In the genomic region with DNA sequence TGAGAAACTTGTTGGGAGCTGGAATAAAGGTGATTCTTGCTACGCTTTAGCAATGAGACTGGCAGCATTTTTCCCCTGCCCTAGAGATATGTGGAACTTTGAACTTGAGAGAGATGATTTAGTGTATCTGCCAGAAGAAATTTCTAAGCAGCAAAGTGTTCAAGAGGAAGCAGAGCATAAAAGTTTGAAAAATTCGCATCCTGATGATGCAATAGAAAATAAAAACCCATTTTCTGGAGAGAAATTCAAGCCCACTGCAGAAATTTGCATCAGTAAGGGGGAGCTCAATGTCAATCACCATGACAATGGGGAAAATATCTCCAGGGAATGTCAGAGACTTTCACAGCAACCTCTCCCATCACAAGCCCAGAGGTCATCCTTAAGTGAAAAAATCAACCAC, we compare ENCODE assay signal across 11 cellular contexts. TPM values are rescaled to one million over a fixed set of nuclear protein-coding genes. Genes with fewer than 3 reads are reported as not detected.
"Had no signal": no experiment of that assay in that cellular context is flagged by ENCODE, and none has a peak within 500 bp of the region (broad histone marks: within the 10 kb centered on the region; RNA-seq: fewer than 3 reads in every experiment).

No MANE protein-coding gene starts in this region.

- H3K4me3 ChIP-seq: GM23248, HAP-1 had no signal

- ATAC-seq: HCT116 had no signal

- H3K27ac ChIP-seq: GM23248, HL-60, KMS-11 had no signal

- H2AFZ ChIP-seq: GM23248 had no signal

- DNase-seq: GM23248, H7, HFFc6, IMR-90, Karpas-422, KBM-7 had no signal

- H3K4me2 ChIP-seq: KMS-11 had no signal

- H3K4me1 ChIP-seq: HAP-1 had no signal

- H3K9ac ChIP-seq: GM23248, KMS-11 had no signal

- H3K36me3 ChIP-seq: HAP-1 had no signal

RNA-seq across cellular contexts. Expression of gene MICB, which starts 59.3 kb away (rescaled TPM):
- total RNA-seq: HT1080 had no signal
